1 cellular context compared by ENCODE assay signal in genomic region chr6:134741193-134741521, GRCh38.
TF ChIP-seq lines count a peak whose summit lies in the region.

No MANE protein-coding gene starts in this region.

TF ChIP-seq in H1, 55 proteins besides CTCF, POLR2A, EP300 and RAD21 (continued from another document):
- TF ChIP-seq CHD7 (IDR thresholded peaks at IDR 0.05; ENCODE audit: insufficient replicate concordance, low read length) (no peak), SP1 (IDR thresholded peaks at IDR 0.05; ENCODE audit: low read depth, low read length) (no peak), KDM1A (IDR thresholded peaks at IDR 0.05; ENCODE audit: borderline replicate concordance, low read length) (no peak), TCF12 (IDR thresholded peaks at IDR 0.05; ENCODE audit: low read depth, low read length) (no peak), SIRT6 (IDR thresholded peaks at IDR 0.05; ENCODE audit: low read length) (no peak), JUND (IDR thresholded peaks at IDR 0.05; ENCODE audit: low read length) (no peak), BACH1 (IDR thresholded peaks at IDR 0.05; ENCODE audit: low read length) (no peak), EZH2 (IDR thresholded peaks at IDR 0.05; ENCODE audit: low read depth, low read length, severe bottlenecking) (no peak), RFX5 (IDR thresholded peaks at IDR 0.05; ENCODE audit: borderline replicate concordance, low read depth, low read length) (no peak), SRF (IDR thresholded peaks at IDR 0.05; ENCODE audit: low read depth, low read length) (no peak), TBP (IDR thresholded peaks at IDR 0.05; ENCODE audit: low read depth, low read length) (no peak), CREB1 (IDR thresholded peaks at IDR 0.05) (no peak), TEAD4 (IDR thresholded peaks at IDR 0.05; ENCODE audit: low read depth, low read length) (no peak)
